30 cellular contexts compared by ENCODE assay signal in genomic region chr2:128874608-128875007, GRCh38.
DNase-seq lines count a peak whose midpoint lies in the region; ATAC-seq and TF ChIP-seq lines count a peak whose summit lies in the region.
"Had no signal": no experiment of that assay in that cellular context is flagged by ENCODE, and none has a peak within 500 bp of the region (broad histone marks: within the 10 kb centered on the region; RNA-seq: fewer than 3 reads in every experiment).

No MANE protein-coding gene starts in this region.

- no peak overlapping the region for H2BK120ac ChIP-seq in neuronal stem cell (ENCODE audit: low read depth, low read length)

- no peak overlapping the region for H2BK12ac ChIP-seq in neuronal stem cell (ENCODE audit: low read length)

- TF ChIP-seq CTCF in heart left ventricle (IDR thresholded peaks at IDR 0.05) (no peak), osteoblast (IDR thresholded peaks at IDR 0.05; ENCODE audit: extremely low read depth, low read depth, low read length) (no peak)

- TF ChIP-seq POLR2A in heart left ventricle (IDR thresholded peaks at IDR 0.05): no peak

- intact Hi-C loops in Right ventricle myocardium inferior (cut with DNase I): no loop called here
- intact Hi-C loops in heart left ventricle (cut with DNase I): no loop called here

- peak overlapping the region; percentile 21 for H3K18ac ChIP-seq in neuronal stem cell (ENCODE audit: low read length)

- H3K4me2 ChIP-seq in neuronal stem cell (ENCODE audit: insufficient read depth, low read length, poor library complexity, severe bottlenecking) (no peak overlapping the region), osteoblast (ENCODE audit: insufficient read depth, low read length) (no peak overlapping the region)
- H3K4me2 ChIP-seq: A549; BLaER1; BLaER1 treated with 17β-estradiol and CSF1 and Interleukin-3, amounts not matched to agents 10 nM and 100 nM had no signal

- no peak overlapping the region for H3K4ac ChIP-seq in neuronal stem cell (ENCODE audit: low read length)

- no peaks in the 10 kb centered on the region for H4K20me1 ChIP-seq in osteoblast (ENCODE audit: insufficient read depth, low read length)
- H4K20me1 ChIP-seq: BLaER1; BLaER1 treated with 17β-estradiol and CSF1 and Interleukin-3, amounts not matched to agents 10 nM and 100 nM had no signal

- no peaks in the 10 kb centered on the region for H3K79me1 ChIP-seq in neuronal stem cell (ENCODE audit: low read depth, low read length)

- H2AFZ ChIP-seq in neuronal stem cell (ENCODE audit: low read length): no peak overlapping the region
- H2AFZ ChIP-seq in osteoblast (ENCODE audit: low read length): no peak overlapping the region

- H3K27me3 ChIP-seq in heart left ventricle (peaks cover 0 to 11% (median 0%) of the 10 kb centered on the region in 9 donors), neuronal stem cell (ENCODE audit: control insufficient read depth in 3 of 3, insufficient read depth in 3 of 3, low read depth in 1 of 3, low read length in 3 of 3) (no peaks in the 10 kb centered on the region), osteoblast (ENCODE audit: insufficient read depth, low read length) (no peaks in the 10 kb centered on the region)
- H3K27me3 ChIP-seq: BE2C; BLaER1; BLaER1 treated with 17β-estradiol and CSF1 and Interleukin-3, amounts not matched to agents 10 nM and 100 nM had no signal

- no peak overlapping the region for H3K4me3 ChIP-seq in heart left ventricle
- H3K4me3 ChIP-seq in neuronal stem cell (ENCODE audit: low read length in 2 of 2): no peak overlapping the region
- H3K4me3 ChIP-seq in osteoblast (ENCODE audit: insufficient read depth, low read length): no peak overlapping the region
- H3K4me3 ChIP-seq: A549; BLaER1; BLaER1 treated with 17β-estradiol and CSF1 and Interleukin-3, amounts not matched to agents 10 nM and 100 nM had no signal

- no peak overlapping the region for H4K91ac ChIP-seq in neuronal stem cell (ENCODE audit: low read depth, low read length, poor library complexity)

- peaks cover 0 to 4% (median 0%) of the 10 kb centered on the region in 12 donors for H3K9me3 ChIP-seq in heart left ventricle
- peaks cover under 1 to 2% of the 10 kb centered on the region in 2 donors for H3K9me3 ChIP-seq in neuronal stem cell (replicated peaks in 1 of 2; ENCODE audit: control insufficient read depth in 2 of 2, insufficient read depth in 1 of 2, low read depth in 1 of 2, low read length in 2 of 2)
- H3K9me3 ChIP-seq in osteoblast (ENCODE audit: low read depth, low read length): no peaks in the 10 kb centered on the region
- H3K9me3 ChIP-seq: A549; BE2C; BLaER1 treated with 17β-estradiol and CSF1 and Interleukin-3, amounts not matched to agents 10 nM and 100 nM; Caco-2 had no signal

- no peak overlapping the region for H4K8ac ChIP-seq in neuronal stem cell (ENCODE audit: low read depth, low read length)

- no peak overlapping the region for H3K9ac ChIP-seq in neuronal stem cell (ENCODE audit: low read depth, low read length, poor library complexity)
- H3K9ac ChIP-seq: BLaER1; BLaER1 treated with 17β-estradiol and CSF1 and Interleukin-3, amounts not matched to agents 10 nM and 100 nM had no signal

- WGBS in heart left ventricle, 4 donors: 91 to 99% (median 93%) methylated on average over 5 of the region's 5 CpGs
- no CpG with 5 or more reads among the region's 5 CpGs for WGBS in neuronal stem cell (ENCODE audit: extremely low coverage in 2 of 2, insufficient read length in 2 of 2, insufficient replicate concordance in 1 of 2), 2 donors

- peak overlapping the region; percentile 37 for H2AK5ac ChIP-seq in neuronal stem cell (ENCODE audit: low read depth, low read length)

- no peak overlapping the region for H2BK5ac ChIP-seq in neuronal stem cell (ENCODE audit: low read length)

- DNase-seq in Right ventricle myocardium inferior (ENCODE audit: missing footprints): peak; percentile 52
- DNase-seq in heart left ventricle: no peak
- no peak for DNase-seq in neuronal stem cell (ENCODE audit: low spot score)
- peak; percentile 29 for DNase-seq in osteoblast (ENCODE audit: insufficient read length, low spot score, missing footprints)
- no peak for DNase-seq in NCI-H2029 treated with DMSO at 0.1 percent for 48 hours (lab: John Stamatoyannopoulos, UW)
- DNase-seq in DMS79 (lab: John Stamatoyannopoulos, UW): no peak
- DNase-seq: 8988T; ACHN; AML-193; BE2C; C1 segment of cervical spinal cord; Caco-2; Calu3; CD4-positive, alpha-beta memory T cell; CD4-positive, alpha-beta T cell; CD4-positive, CD25-positive, alpha-beta regulatory T cell; CD8-positive, alpha-beta memory T cell; CD8-positive, alpha-beta T cell; COR-L47; DMS 273 treated with DMSO at 0.1 percent for 48 hours; DMS153; DMS53; DMS79 treated with DMSO at 0.1 percent for 48 hours; DND-41; EL had no signal

- H2BK15ac ChIP-seq in neuronal stem cell (ENCODE audit: low read length): no peak overlapping the region

- H3K23ac ChIP-seq in neuronal stem cell (ENCODE audit: low read depth, low read length, poor library complexity): peak overlapping the region; percentile 6

- ATAC-seq in Right ventricle myocardium inferior: no peak
- ATAC-seq in heart left ventricle: no peak
- ATAC-seq: A549; CD8-positive, alpha-beta T cell had no signal

- H3K79me2 ChIP-seq in osteoblast (ENCODE audit: insufficient read depth, low read length): no peaks in the 10 kb centered on the region

- H3K14ac ChIP-seq in neuronal stem cell (ENCODE audit: low read length): no peak overlapping the region

- H3K4me1 ChIP-seq in heart left ventricle: no peaks in the 10 kb centered on the region
- H3K4me1 ChIP-seq in neuronal stem cell (ENCODE audit: control insufficient read depth in 2 of 2, insufficient read depth in 1 of 2, low read depth in 1 of 2, low read length in 2 of 2): peaks cover 5 to 12% of the 10 kb centered on the region in 2 donors
- no peaks in the 10 kb centered on the region for H3K4me1 ChIP-seq in osteoblast (ENCODE audit: insufficient read depth, low read length)
- H3K4me1 ChIP-seq: A549, BE2C had no signal

- H3K36me3 ChIP-seq in heart left ventricle (no peaks in the 10 kb centered on the region), neuronal stem cell (replicated peaks in 1 of 2; ENCODE audit: control insufficient read depth in 2 of 2, insufficient read depth in 2 of 2, low read length in 2 of 2) (no peaks in the 10 kb centered on the region), osteoblast (ENCODE audit: insufficient read depth, low read length) (no peaks in the 10 kb centered on the region)
- H3K36me3 ChIP-seq: BE2C; BLaER1; BLaER1 treated with 17β-estradiol and CSF1 and Interleukin-3, amounts not matched to agents 10 nM and 100 nM had no signal

- H3K27ac ChIP-seq in heart left ventricle (no peak overlapping the region), neuronal stem cell (replicated peaks; ENCODE audit: low read length) (no peak overlapping the region), osteoblast (ENCODE audit: low read depth, low read length) (no peak overlapping the region)
- H3K27ac ChIP-seq: 22Rv1; A549; BLaER1; BLaER1 treated with 17β-estradiol and CSF1 and Interleukin-3, amounts not matched to agents 10 nM and 100 nM; C4-2B had no signal

Comparison
In these comparisons a context has a peak if more than half of its experiments do, and no peak if none do; other contexts are left out.
1. DNase-seq: peak in Right ventricle myocardium inferior (single experiment) and osteoblast (single experiment); none in heart left ventricle (0 of 5), neuronal stem cell (single experiment), NCI-H2029 treated with DMSO at 0.1 percent for 48 hours (single experiment) and DMS79 (single experiment).